Comparison of ENCODE assay signal across 9 cellular contexts in genomic region chr21:34834852-34835501, GRCh38.
DNase-seq lines count a peak whose midpoint lies in the region; ATAC-seq and TF ChIP-seq lines count a peak whose summit lies in the region.
"Had no signal": no experiment of that assay in that cellular context is flagged by ENCODE, and none has a peak within 500 bp of the region (broad histone marks: within the 10 kb centered on the region; RNA-seq: fewer than 3 reads in every experiment).

No MANE protein-coding gene starts in this region.

- H3K9ac ChIP-seq in HUES48 (ENCODE audit: low read depth, low read length) = no peak overlapping the region

- H3K4me1 ChIP-seq in CD4-positive, CD25-positive, alpha-beta regulatory T cell (ENCODE audit: control insufficient read depth, insufficient read depth, low read length, poor library complexity, severe bottlenecking) = peaks cover 19% of the 10 kb centered on the region
- H3K4me1 ChIP-seq in HUES48 (ENCODE audit: control insufficient read depth, insufficient read depth, low read length) = peaks cover 24% of the 10 kb centered on the region
- H3K4me1 ChIP-seq in ascending aorta = no peaks in the 10 kb centered on the region
- peaks cover 41% of the 10 kb centered on the region for H3K4me1 ChIP-seq in osteoblast (ENCODE audit: insufficient read depth, low read length)

- peak in 1 of 3 donors; percentile 24 for DNase-seq in CD4-positive, CD25-positive, alpha-beta regulatory T cell
- DNase-seq in ascending aorta (ENCODE audit: low spot score in 2 of 2) (no peak), osteoblast (ENCODE audit: insufficient read length, low spot score, missing footprints) (no peak), NCI-H1048 (lab: John Stamatoyannopoulos, UW) (no peak), progenitor cell of endocrine pancreas (ENCODE audit: low spot score, unreplicated experiment) (no peak)
- no peak for DNase-seq in stimulated activated CD4-positive, alpha-beta T cell treated with anti-CD3 and anti-CD28 coated beads, Interleukin-4, amount 100 ng/mL, for 4 hours
- DNase-seq: WERI-Rb-1 had no signal

- H3K27me3 Mint-ChIP-seq in CD4-positive, CD25-positive, alpha-beta regulatory T cell = no peaks in the 10 kb centered on the region
- H3K27me3 Mint-ChIP-seq in progenitor cell of endocrine pancreas = no peaks in the 10 kb centered on the region

- H3K4me1 Mint-ChIP-seq in CD4-positive, CD25-positive, alpha-beta regulatory T cell = peaks cover 18 to 42% (median 34%) of the 10 kb centered on the region in 4 donors
- H3K4me1 Mint-ChIP-seq in progenitor cell of endocrine pancreas (ENCODE audit: low read depth) = no peaks in the 10 kb centered on the region

- peak overlapping the region; percentile 27 for H3K27ac ChIP-seq in CD4-positive, CD25-positive, alpha-beta regulatory T cell (ENCODE audit: insufficient read depth, low read length, poor library complexity, severe bottlenecking)
- H3K27ac ChIP-seq in HUES48 (ENCODE audit: low read depth, low read length) = peak overlapping the region; percentile 35
- peak overlapping the region; percentile 61 to 75 for H3K27ac ChIP-seq in ascending aorta
- peak overlapping the region; percentile 88 for H3K27ac ChIP-seq in osteoblast (ENCODE audit: low read depth, low read length)
- H3K27ac ChIP-seq: WERI-Rb-1 had no signal

- peaks cover 83% of the 10 kb centered on the region for H3K36me3 ChIP-seq in CD4-positive, CD25-positive, alpha-beta regulatory T cell (ENCODE audit: control insufficient read depth, insufficient read depth, low read length)
- H3K36me3 ChIP-seq in HUES48 (ENCODE audit: control insufficient read depth, insufficient read depth, low read length) (no peaks in the 10 kb centered on the region), ascending aorta (peaks cover 0 to 5% of the 10 kb centered on the region in 2 donors), osteoblast (ENCODE audit: insufficient read depth, low read length) (peaks cover 71% of the 10 kb centered on the region)
- H3K36me3 ChIP-seq: WERI-Rb-1 had no signal

- peaks cover 80% of the 10 kb centered on the region for H3K79me2 ChIP-seq in osteoblast (ENCODE audit: insufficient read depth, low read length)

- no peak overlapping the region for H3K4me3 ChIP-seq in CD4-positive, CD25-positive, alpha-beta regulatory T cell (ENCODE audit: low read depth, low read length)
- H3K4me3 ChIP-seq in HUES48 (ENCODE audit: low read depth, low read length) (no peak overlapping the region), ascending aorta (no peak overlapping the region), osteoblast (ENCODE audit: insufficient read depth, low read length) (no peak overlapping the region)

- H3K27ac Mint-ChIP-seq in CD4-positive, CD25-positive, alpha-beta regulatory T cell = peak overlapping the region in 1 of 3 donors; percentile 21
- no peak overlapping the region for H3K27ac Mint-ChIP-seq in progenitor cell of endocrine pancreas

- no peaks in the 10 kb centered on the region for H3K27me3 ChIP-seq in CD4-positive, CD25-positive, alpha-beta regulatory T cell (ENCODE audit: control insufficient read depth, insufficient read depth, low read length)
- H3K27me3 ChIP-seq in HUES48 (ENCODE audit: control insufficient read depth, insufficient read depth, low read length) (no peaks in the 10 kb centered on the region), ascending aorta (no peaks in the 10 kb centered on the region), osteoblast (ENCODE audit: insufficient read depth, low read length) (no peaks in the 10 kb centered on the region)

- H4K20me1 ChIP-seq in osteoblast (ENCODE audit: insufficient read depth, low read length) = peaks cover 19% of the 10 kb centered on the region

- H3K4me2 ChIP-seq in osteoblast (ENCODE audit: insufficient read depth, low read length) = peak overlapping the region; percentile 30

- ATAC-seq in CD4-positive, CD25-positive, alpha-beta regulatory T cell (ENCODE audit: low read depth in 2 of 2) = no peak
- ATAC-seq in GM18505 (IDR thresholded peaks at IDR 0.05; ENCODE audit: unreplicated experiment) = no peak

- H3K36me3 Mint-ChIP-seq in CD4-positive, CD25-positive, alpha-beta regulatory T cell = peaks cover 52% of the 10 kb centered on the region
- no peaks in the 10 kb centered on the region for H3K36me3 Mint-ChIP-seq in progenitor cell of endocrine pancreas (ENCODE audit: insufficient read depth)

- H3K4me3 Mint-ChIP-seq in CD4-positive, CD25-positive, alpha-beta regulatory T cell = peak overlapping the region in 1 of 4 donors; percentile 32
- no peak overlapping the region for H3K4me3 Mint-ChIP-seq in progenitor cell of endocrine pancreas (ENCODE audit: low read depth)

- no peaks in the 10 kb centered on the region for H3K9me3 ChIP-seq in CD4-positive, CD25-positive, alpha-beta regulatory T cell (ENCODE audit: control insufficient read depth in 2 of 2, low read length in 2 of 2)
- H3K9me3 ChIP-seq in HUES48 (ENCODE audit: control insufficient read depth, insufficient read depth, low read length) (no peaks in the 10 kb centered on the region), ascending aorta (no peaks in the 10 kb centered on the region), osteoblast (ENCODE audit: low read depth, low read length) (no peaks in the 10 kb centered on the region)

- TF ChIP-seq CTCF in ascending aorta (IDR thresholded peaks at IDR 0.05) (no peak), osteoblast (IDR thresholded peaks at IDR 0.05; ENCODE audit: extremely low read depth, low read depth, low read length) (no peak), progenitor cell of endocrine pancreas (IDR thresholded peaks at IDR 0.05; ENCODE audit: unreplicated experiment) (no peak)

- no peak overlapping the region for H2AFZ ChIP-seq in osteoblast (ENCODE audit: low read length)

- no peak for TF ChIP-seq POLR2A in GM18505 (IDR thresholded peaks at IDR 0.05; ENCODE audit: borderline replicate concordance, extremely low read depth, insufficient read depth, insufficient read length)

- intact Hi-C loops in ascending aorta (cut with DNase I) = no loop called here

- no peaks in the 10 kb centered on the region for H3K9me3 Mint-ChIP-seq in CD4-positive, CD25-positive, alpha-beta regulatory T cell
- H3K9me3 Mint-ChIP-seq in progenitor cell of endocrine pancreas (ENCODE audit: low read depth) = no peaks in the 10 kb centered on the region

Comparison
In these comparisons a context has a peak if more than half of its experiments do, and no peak if none do; other contexts are left out.
1. H3K27ac ChIP-seq: peak in every context shown above with its lines; median percentile 88 in osteoblast; 68 in ascending aorta; 35 in HUES48; 27 in CD4-positive, CD25-positive, alpha-beta regulatory T cell.